Comparison of ENCODE assay signal across 8 cellular contexts in genomic region chr1:155134322-155134721, GRCh38. TPM values are rescaled to one million over a fixed set of nuclear protein-coding genes. Genes with fewer than 3 reads are reported as not detected.
DNase-seq lines count a peak whose midpoint lies in the region; ATAC-seq and TF ChIP-seq lines count a peak whose summit lies in the region.

No MANE protein-coding gene starts in this region.

- H3K4me1 ChIP-seq in right atrium auricular region (peaks cover 0 to 84% of the 10 kb centered on the region in 2 donors), mammary epithelial cell (ENCODE audit: insufficient read depth, low read length) (peaks cover 53% of the 10 kb centered on the region)
- peaks cover 6 to 27% of the 10 kb centered on the region in 2 donors for H3K4me1 ChIP-seq in naive thymus-derived CD4-positive, alpha-beta T cell (ENCODE audit: control insufficient read depth in 2 of 2, insufficient read depth in 2 of 2, low read length in 2 of 2)

- DNase-seq in right atrium auricular region (ENCODE audit: low spot score), result no peak
- no peak for DNase-seq in Right ventricle myocardium inferior (ENCODE audit: missing footprints)
- peak; percentile 23 for DNase-seq in mammary epithelial cell
- DNase-seq in naive thymus-derived CD4-positive, alpha-beta T cell, result no peak
- no peak for DNase-seq in caudate nucleus (lab: John Stamatoyannopoulos, UW)
- no peak for DNase-seq in midbrain (lab: John Stamatoyannopoulos, UW)
- DNase-seq in activated CD8-positive, alpha-beta memory T cell treated with anti-CD3 and anti-CD28 coated beads for 24 hours, result no peak

- POLR2A ChIA-PET in naive thymus-derived CD4-positive, alpha-beta T cell (lab: Charles Lee), result interaction anchor here (1.1 to 1.9 kb wide), 4 partner anchors 8 to 178 kb away, joined by 4 to 5 read pairs (median 4); partner anchors contain the start of gene PBXIP1

- peak overlapping the region; percentile 95 to 100 (median 98) for H3K27ac Mint-ChIP-seq in naive thymus-derived CD4-positive, alpha-beta T cell

- dilution Hi-C loops in mammary epithelial cell (cut with HindIII; ENCODE audit: low sequenced_read_pairs), result no loop called here

- H4K20me1 ChIP-seq in mammary epithelial cell (ENCODE audit: insufficient read depth, low read length), result no peaks in the 10 kb centered on the region

- H3K4me3 ChIP-seq in right atrium auricular region, result no peak overlapping the region
- H3K4me3 ChIP-seq in mammary epithelial cell (replicated peaks in 1 of 3; ENCODE audit: insufficient read depth in 1 of 3, low read depth in 2 of 3, low read length in 3 of 3), result no peak overlapping the region
- no peak overlapping the region for H3K4me3 ChIP-seq in naive thymus-derived CD4-positive, alpha-beta T cell (ENCODE audit: low read length)

- TF ChIP-seq CTCF in right atrium auricular region (IDR thresholded peaks at IDR 0.05), result no peak
- TF ChIP-seq CTCF in mammary epithelial cell (conservative IDR thresholded peaks at IDR 0.05 in 1 of 2, IDR thresholded peaks at IDR 0.05 in 1 of 2; ENCODE audit: extremely low read depth in 1 of 2, insufficient read depth in 1 of 2, low read depth in 1 of 2, low read length in 2 of 2), result no peak

- peak overlapping the region; percentile 68 for H3K9ac ChIP-seq in mammary epithelial cell (ENCODE audit: insufficient read depth, low read length)

- H3K4me3 Mint-ChIP-seq in naive thymus-derived CD4-positive, alpha-beta T cell, result peak overlapping the region; percentile 91 to 100 (median 98)

- intact Hi-C loops in Right ventricle myocardium inferior (cut with DNase I) (no loop called here), mammary epithelial cell (cut with micrococcal nuclease) (no loop called here)
- intact Hi-C loops in naive thymus-derived CD4-positive, alpha-beta T cell (cut with micrococcal nuclease), result loop anchor here in 1 of 2 donors (2.0 kb wide), 3 partner anchors 50 to 576 kb away; partner anchors contain the start of gene UBE2Q1

- ATAC-seq in Right ventricle myocardium inferior (no peak), GM21390 (IDR thresholded peaks at IDR 0.05; ENCODE audit: unreplicated experiment) (no peak)
- ATAC-seq in naive thymus-derived CD4-positive, alpha-beta T cell, result no peak

- in situ Hi-C loops in mammary epithelial cell (cut with MboI; ENCODE audit: low sequenced_read_pairs in 2 of 2), result no loop called here

- peak overlapping the region; percentile 97 for H3K4me2 ChIP-seq in mammary epithelial cell (ENCODE audit: insufficient read depth, low read depth, low read length)

- no TSS peak for BruUV-seq in mammary epithelial cell (replicated peaks; lab: Mats Ljungman, UMichigan)

- H3K27me3 ChIP-seq in right atrium auricular region, result no peaks in the 10 kb centered on the region
- no peaks in the 10 kb centered on the region for H3K27me3 ChIP-seq in mammary epithelial cell (ENCODE audit: insufficient read depth, low read length)
- H3K27me3 ChIP-seq in naive thymus-derived CD4-positive, alpha-beta T cell (ENCODE audit: control insufficient read depth in 2 of 2, insufficient read depth in 2 of 2, low read length in 2 of 2), result peaks cover 0 to 5% of the 10 kb centered on the region in 2 donors

- peak overlapping the region; percentile 97 to 99 for H3K27ac ChIP-seq in right atrium auricular region
- H3K27ac ChIP-seq in mammary epithelial cell (ENCODE audit: insufficient read depth, low read depth, low read length), result peak overlapping the region; percentile 91
- peak overlapping the region; percentile 99 for H3K27ac ChIP-seq in naive thymus-derived CD4-positive, alpha-beta T cell (ENCODE audit: low read depth, low read length)
- H3K27ac ChIP-seq in caudate nucleus (ENCODE audit: low read depth, low read length), result no peak overlapping the region

- H3K79me2 ChIP-seq in mammary epithelial cell (ENCODE audit: insufficient read depth, low read length), result peaks cover 50% of the 10 kb centered on the region

- H3K36me3 ChIP-seq in right atrium auricular region, result peaks cover 39% of the 10 kb centered on the region
- peaks cover 17% of the 10 kb centered on the region for H3K36me3 ChIP-seq in mammary epithelial cell (ENCODE audit: insufficient read depth, low read length)
- H3K36me3 ChIP-seq in naive thymus-derived CD4-positive, alpha-beta T cell (ENCODE audit: control insufficient read depth in 2 of 3, insufficient read depth in 3 of 3, low read length in 3 of 3), result peaks cover 0 to 24% (median 0%) of the 10 kb centered on the region in 3 experiments

- H3K36me3 Mint-ChIP-seq in naive thymus-derived CD4-positive, alpha-beta T cell, result peaks cover 0 to 13% (median 4%) of the 10 kb centered on the region in 5 donors

- H3K9me3 Mint-ChIP-seq in naive thymus-derived CD4-positive, alpha-beta T cell, result no peaks in the 10 kb centered on the region

- H2AFZ ChIP-seq in mammary epithelial cell (ENCODE audit: low read depth, low read length), result no peak overlapping the region

- CTCF ChIA-PET in mammary epithelial cell (lab: Charles Lee; ENCODE audit: low non-redundant PET), result no interaction called here
- CTCF ChIA-PET in naive thymus-derived CD4-positive, alpha-beta T cell (lab: Charles Lee), result interaction anchor here (1.4 to 3.0 kb wide), 3 partner anchors 43 to 59 kb away, joined by 4 to 14 read pairs (median 5); no protein-coding TSS in a partner anchor

- peaks cover 41 to 60% (median 51%) of the 10 kb centered on the region in 7 donors for H3K4me1 Mint-ChIP-seq in naive thymus-derived CD4-positive, alpha-beta T cell

- 75% methylated on average over 1 of the region's 1 CpG for WGBS in mammary epithelial cell (ENCODE audit: low coverage, missing lambda C conversion rate)

- H3K9me3 ChIP-seq in right atrium auricular region, result no peaks in the 10 kb centered on the region
- no peaks in the 10 kb centered on the region for H3K9me3 ChIP-seq in mammary epithelial cell (replicated peaks; ENCODE audit: insufficient read depth, low read length)
- H3K9me3 ChIP-seq in naive thymus-derived CD4-positive, alpha-beta T cell (ENCODE audit: control insufficient read depth in 2 of 3, low read length in 3 of 3), result no peaks in the 10 kb centered on the region

- peaks cover 0 to 10% (median 0%) of the 10 kb centered on the region in 5 donors for H3K27me3 Mint-ChIP-seq in naive thymus-derived CD4-positive, alpha-beta T cell

RNA-seq across cellular contexts. Expression of gene SLC50A1, which starts 1.3 kb away (rescaled TPM):
- total RNA-seq in right atrium auricular region (1 to 10 TPM; 3.7 to 10.0 TPM), Right ventricle myocardium inferior (9.3 TPM), mammary epithelial cell (10 to 100 TPM; 31.3 to 40.2 TPM)
- 54.8 TPM for polyA plus RNA-seq in mammary epithelial cell
- 47.1 TPM for polyA minus RNA-seq in mammary epithelial cell
- total RNA-seq in naive thymus-derived CD4-positive, alpha-beta T cell, result 10 to 100 TPM; 21.1 to 35.6 (median 24.3) TPM
- 10 to 100 TPM; 51.0 to 64.8 TPM for polyA plus RNA-seq in naive thymus-derived CD4-positive, alpha-beta T cell

RNA-seq across cellular contexts. Expression of gene DPM3, which starts 6.0 kb away (rescaled TPM):
- 10 to 100 TPM; 46.5 to 47.8 TPM for total RNA-seq in right atrium auricular region
- 55.7 TPM for total RNA-seq in Right ventricle myocardium inferior
- 10 to 100 TPM; 27.2 to 67.9 TPM for total RNA-seq in mammary epithelial cell
- polyA plus RNA-seq in mammary epithelial cell, result 76.4 TPM
- 1.8 TPM for polyA minus RNA-seq in mammary epithelial cell
- 10 to 100 TPM; 29.1 to 50.4 (median 43.8) TPM for total RNA-seq in naive thymus-derived CD4-positive, alpha-beta T cell
- polyA plus RNA-seq in naive thymus-derived CD4-positive, alpha-beta T cell, result 100 to 1,000 TPM in 1 of 2 donors, 10 to 100 TPM in 1; 99.2 to 128 TPM

RNA-seq across cellular contexts. Expression of gene EFNA1, which starts 6.6 kb away (rescaled TPM):
- total RNA-seq in right atrium auricular region (10 to 100 TPM; 24.8 to 41.4 TPM), Right ventricle myocardium inferior (43.9 TPM), mammary epithelial cell (10 to 100 TPM; 21.5 to 54.0 TPM)
- polyA plus RNA-seq in mammary epithelial cell, result 28.8 TPM
- 13.7 TPM for polyA minus RNA-seq in mammary epithelial cell
- total RNA-seq in naive thymus-derived CD4-positive, alpha-beta T cell, result 1 to 10 TPM in 4 of 5 experiments, not detected in 1; 4.0 to 7.3 (median 5.6) TPM
- 10 to 100 TPM; 11.1 to 16.8 TPM for polyA plus RNA-seq in naive thymus-derived CD4-positive, alpha-beta T cell

RNA-seq across cellular contexts. Expression of gene KRTCAP2, which starts 38.8 kb away (rescaled TPM):
- 100 to 1,000 TPM; 124 to 147 TPM for total RNA-seq in right atrium auricular region
- 118 TPM for total RNA-seq in Right ventricle myocardium inferior
- 100 to 1,000 TPM in 1 of 2 donors, 10 to 100 TPM in 1; 62.7 to 177 TPM for total RNA-seq in mammary epithelial cell
- polyA plus RNA-seq in mammary epithelial cell, result 188 TPM
- polyA minus RNA-seq in mammary epithelial cell, result 164 TPM
- total RNA-seq in naive thymus-derived CD4-positive, alpha-beta T cell, result 100 to 1,000 TPM in 4 of 5 experiments, 10 to 100 TPM in 1; 97.4 to 236 (median 155) TPM
- polyA plus RNA-seq in naive thymus-derived CD4-positive, alpha-beta T cell, result 100 to 1,000 TPM; 450 to 469 TPM

RNA-seq across cellular contexts. Expression of gene TRIM46, which starts 39.3 kb away (rescaled TPM):
- total RNA-seq in right atrium auricular region (under 1 TPM in 1 of 2 donors, not detected in 1; 0.20 TPM), Right ventricle myocardium inferior (0.16 TPM), mammary epithelial cell (1 to 10 TPM; 5.0 to 5.2 TPM)
- 2.0 TPM for polyA plus RNA-seq in mammary epithelial cell
- 0.67 TPM for polyA minus RNA-seq in mammary epithelial cell
- total RNA-seq in naive thymus-derived CD4-positive, alpha-beta T cell, result 10 to 100 TPM in 1 of 5 experiments, 1 to 10 TPM in 4; 3.5 to 21.9 (median 4.1) TPM
- 1 to 10 TPM in 1 of 2 donors, under 1 TPM in 1; 0.69 to 1.3 TPM for polyA plus RNA-seq in naive thymus-derived CD4-positive, alpha-beta T cell
